Comparison of ENCODE assay signal across 26 cellular contexts in genomic region chr15:68677996-68678395, GRCh38.
A peak's percentile ranks its signal among the peaks of the same experiment; 100 is the strongest.
DNase-seq lines count a peak whose midpoint lies in the region; ATAC-seq and TF ChIP-seq lines count a peak whose summit lies in the region.
"Had no signal": no experiment of that assay in that cellular context is flagged by ENCODE, and none has a peak within 500 bp of the region (broad histone marks: within the 10 kb centered on the region; RNA-seq: fewer than 3 reads in every experiment).

No MANE protein-coding gene starts in this region.

- peak overlapping the region; percentile 79 for H3K27ac ChIP-seq in WERI-Rb-1
- H3K27ac ChIP-seq: A549, C4-2B, HL-60, KMS-11 had no signal

- H3K36me3 ChIP-seq in WERI-Rb-1, result peaks cover 3% of the 10 kb centered on the region; the same call in 1 of the 2 replicates

- H3K27ac Mint-ChIP-seq in osteocyte (ENCODE audit: unreplicated experiment), result no peak overlapping the region
- H3K27ac Mint-ChIP-seq: CD8-positive, alpha-beta T cell; IgD-negative memory B cell had no signal

- H3K27me3 Mint-ChIP-seq in osteocyte (ENCODE audit: unreplicated experiment), result no peaks in the 10 kb centered on the region

- no peak for ATAC-seq in HG02981 (IDR thresholded peaks at IDR 0.05; ENCODE audit: unreplicated experiment)
- ATAC-seq in HG02759 (IDR thresholded peaks at IDR 0.05; ENCODE audit: unreplicated experiment), result no peak
- ATAC-seq: A549; CD8-positive, alpha-beta T cell; GM12878 had no signal

- no peak overlapping the region for H3K4me3 Mint-ChIP-seq in osteocyte (ENCODE audit: unreplicated experiment)
- H3K4me3 Mint-ChIP-seq: CD8-positive, alpha-beta T cell; IgD-negative memory B cell had no signal

- H3K36me3 Mint-ChIP-seq in osteocyte (ENCODE audit: unreplicated experiment), result peaks cover 2% of the 10 kb centered on the region
- H3K36me3 Mint-ChIP-seq: CD8-positive, alpha-beta T cell; IgD-negative memory B cell had no signal

- TF ChIP-seq CTCF in WERI-Rb-1 (IDR thresholded peaks at IDR 0.05; ENCODE audit: low read depth, low read length) (no peak), osteocyte (IDR thresholded peaks at IDR 0.05) (no peak)

- H3K27me3 ChIP-seq in WERI-Rb-1 (ENCODE audit: insufficient read depth, low read depth, severe bottlenecking), result no peaks in the 10 kb centered on the region

- H3K4me1 Mint-ChIP-seq in osteocyte (ENCODE audit: unreplicated experiment), result peaks cover 18% of the 10 kb centered on the region

- H3K4me3 ChIP-seq in WERI-Rb-1 (ENCODE audit: low read depth, low read length), result no peak overlapping the region
- H3K4me3 ChIP-seq: A549, GM12878 had no signal

- DNase-seq in GOT3 (lab: John Stamatoyannopoulos, UW) (peak; percentile 81), WERI-Rb-1 (no peak), mesenteric fat pad (ENCODE audit: low spot score) (peak; percentile 65), osteocyte (ENCODE audit: extremely low spot score, unreplicated experiment) (no peak)
- DNase-seq in stimulated activated naive CD4-positive, alpha-beta T cell treated with Interleukin-2 at 50 U/mL for 16 hours (lab: John Stamatoyannopoulos, UW), result peak; percentile 12
- DNase-seq: AML-193; CD8-positive, alpha-beta T cell; DMS 273 treated with DMSO at 0.1 percent for 48 hours; DMS79; EL; GDM1; HCEC 1CT; NCI-H1048; NCI-H1694; NCI-H2029 treated with DMSO at 0.1 percent for 48 hours; NCI-H526 treated with DMSO at 0.1 percent for 48 hours; RPMI8226; SHP77 had no signal

- H3K9me3 ChIP-seq in WERI-Rb-1 (ENCODE audit: severe bottlenecking), result no peaks in the 10 kb centered on the region
- H3K9me3 ChIP-seq: A549 had no signal

- H3K9me3 Mint-ChIP-seq in osteocyte (ENCODE audit: unreplicated experiment), result no peaks in the 10 kb centered on the region
- H3K9me3 Mint-ChIP-seq: CD8-positive, alpha-beta T cell; IgD-negative memory B cell had no signal

Comparison
In these comparisons a context has a peak if more than half of its experiments do, and no peak if none do; other contexts are left out.
1. DNase-seq: peak in GOT3 (single experiment), mesenteric fat pad (single experiment) and stimulated activated naive CD4-positive, alpha-beta T cell treated with Interleukin-2 at 50 U/mL for 16 hours (single experiment); none in WERI-Rb-1 (single experiment) and osteocyte (single experiment).